37 cellular contexts compared by ENCODE assay signal in genomic region chr13:108629988-108630387, GRCh38. TPM values are rescaled to one million over a fixed set of nuclear protein-coding genes. Genes with fewer than 3 reads are reported as not detected.
"Had no signal": no experiment of that assay in that cellular context is flagged by ENCODE, and none has a peak within 500 bp of the region (broad histone marks: within the 10 kb centered on the region; RNA-seq: fewer than 3 reads in every experiment).

No MANE protein-coding gene starts in this region.

- ATAC-seq: activated naive CD4-positive, alpha-beta T cell treated with anti-CD3 and anti-CD28 coated beads, Interleukin-2, amount 50 U/mL, for 72 hours; activated naive CD8-positive, alpha-beta T cell treated with anti-CD3 and anti-CD28 coated beads, Interleukin-2, amount 50 U/mL, for 24 hours; activated T-cell treated with anti-CD3 and anti-CD28 coated beads, Interleukin-2, amount 50 U/mL, for 4 hours; activated T-cell treated with anti-CD3 and anti-CD28 coated beads, Interleukin-2, amount 50 U/mL, for 72 hours; activated T-helper 17 cell treated with anti-CD3 and anti-CD28 coated beads, Interleukin-2, amount 50 U/mL, for 72 hours; body of pancreas had no signal

- H3K36me3 ChIP-seq: adrenal gland, ascending aorta, brain microvascular endothelial cell, breast epithelium, cardiac muscle cell had no signal

- H3K9me3 ChIP-seq: adrenal gland, ascending aorta had no signal

- H3K4me1 Mint-ChIP-seq: activated naive CD4-positive, alpha-beta T cell treated with anti-CD3 and anti-CD28 coated beads, Interleukin-2, amount 10 ng/mL, durations not matched to agents 7 days and 5 days; activated naive CD4-positive, alpha-beta T cell treated with anti-CD3 and anti-CD28 coated beads, Interleukin-2, amount 50 U/mL, for 24 hours; activated naive CD8-positive, alpha-beta T cell treated with anti-CD3 and anti-CD28 coated beads for 36 hours; activated naive CD8-positive, alpha-beta T cell treated with anti-CD3 and anti-CD28 coated beads, Interleukin-2, amount 10 ng/mL, durations not matched to agents 7 days and 5 days; activated naive CD8-positive, alpha-beta T cell treated with anti-CD3 and anti-CD28 coated beads, Interleukin-2, amount 50 U/mL, for 24 hours; activated T-helper 17 cell treated with anti-CD3 and anti-CD28 coated beads, Interleukin-2, amount 50 U/mL, for 72 hours had no signal

- H3K27ac Mint-ChIP-seq: activated naive CD4-positive, alpha-beta T cell treated with anti-CD3 and anti-CD28 coated beads for 36 hours; activated naive CD4-positive, alpha-beta T cell treated with anti-CD3 and anti-CD28 coated beads, Interleukin-2, amount 50 U/mL, for 24 hours; activated naive CD4-positive, alpha-beta T cell treated with anti-CD3 and anti-CD28 coated beads, Interleukin-2, amount 50 U/mL, for 72 hours; activated naive CD8-positive, alpha-beta T cell; activated naive CD8-positive, alpha-beta T cell treated with anti-CD3 and anti-CD28 coated beads for 36 hours; activated naive CD8-positive, alpha-beta T cell treated with anti-CD3 and anti-CD28 coated beads, Interleukin-2, amount 10 ng/mL, durations not matched to agents 7 days and 5 days; activated naive CD8-positive, alpha-beta T cell treated with anti-CD3 and anti-CD28 coated beads, Interleukin-2, amount 50 U/mL, for 24 hours; activated T-cell treated with anti-CD3 and anti-CD28 coated beads, Interleukin-2, amount 50 U/mL, for 24 hours; activated T-cell treated with anti-CD3 and anti-CD28 coated beads, Interleukin-2, amount 50 U/mL, for 72 hours; activated T-helper 1 cell treated with anti-CD3 and anti-CD28 coated beads, Interleukin-12 subunit alpha, Interleukin-12 subunit beta, Interleukin-2, Interleukin-4 antibody, amounts not matched to agents 30 ng/mL and 10 ng/mL and 1 ng/mL, durations not matched to agents 14 hours and 24 hours and 36 hours; activated T-helper 17 cell treated with anti-CD3 and anti-CD28 coated beads, Interleukin-2, amount 50 U/mL, for 72 hours; activated T-helper 2 cell treated with anti-CD3 and anti-CD28 coated beads, Interferon-gamma antibody, Interleukin-2, Interleukin-4, amounts not matched to agents 10 μg/mL and 5 μg/mL and 100 μg/mL, durations not matched to agents 14 hours and 24 hours and 36 hours had no signal

- FAIRE-seq: astrocyte, bronchial epithelial cell had no signal

- H3K4me1 ChIP-seq: adrenal gland, ascending aorta, body of pancreas, breast epithelium had no signal

- H3K27ac ChIP-seq: adrenal gland, ascending aorta, body of pancreas, brain microvascular endothelial cell, breast epithelium, cardiac muscle cell had no signal

- H3K36me3 Mint-ChIP-seq: activated naive CD4-positive, alpha-beta T cell treated with anti-CD3 and anti-CD28 coated beads, Interleukin-2, amount 10 ng/mL, durations not matched to agents 7 days and 5 days; activated naive CD4-positive, alpha-beta T cell treated with anti-CD3 and anti-CD28 coated beads, Interleukin-2, amount 50 U/mL, for 24 hours; activated naive CD4-positive, alpha-beta T cell treated with anti-CD3 and anti-CD28 coated beads, Interleukin-2, amount 50 U/mL, for 72 hours; activated naive CD8-positive, alpha-beta T cell; activated naive CD8-positive, alpha-beta T cell treated with anti-CD3 and anti-CD28 coated beads for 36 hours; activated naive CD8-positive, alpha-beta T cell treated with anti-CD3 and anti-CD28 coated beads, Interleukin-2, amount 10 ng/mL, durations not matched to agents 7 days and 5 days had no signal

- H3K4me3 Mint-ChIP-seq: activated naive CD4-positive, alpha-beta T cell treated with anti-CD3 and anti-CD28 coated beads for 36 hours; activated naive CD4-positive, alpha-beta T cell treated with anti-CD3 and anti-CD28 coated beads, Interleukin-2, amount 10 ng/mL, durations not matched to agents 7 days and 5 days; activated naive CD4-positive, alpha-beta T cell treated with anti-CD3 and anti-CD28 coated beads, Interleukin-2, amount 50 U/mL, for 24 hours; activated naive CD8-positive, alpha-beta T cell; activated naive CD8-positive, alpha-beta T cell treated with anti-CD3 and anti-CD28 coated beads for 36 hours; activated naive CD8-positive, alpha-beta T cell treated with anti-CD3 and anti-CD28 coated beads, Interleukin-2, amount 10 ng/mL, durations not matched to agents 7 days and 5 days; activated naive CD8-positive, alpha-beta T cell treated with anti-CD3 and anti-CD28 coated beads, Interleukin-2, amount 50 U/mL, for 24 hours; activated T-cell treated with anti-CD3 and anti-CD28 coated beads, Interleukin-2, amount 50 U/mL, for 24 hours; activated T-cell treated with anti-CD3 and anti-CD28 coated beads, Interleukin-2, amount 50 U/mL, for 4 hours; activated T-cell treated with anti-CD3 and anti-CD28 coated beads, Interleukin-2, amount 50 U/mL, for 72 hours; activated T-helper 1 cell treated with anti-CD3 and anti-CD28 coated beads, Interleukin-12 subunit alpha, Interleukin-12 subunit beta, Interleukin-2, Interleukin-4 antibody, amounts not matched to agents 30 ng/mL and 10 ng/mL and 1 ng/mL, durations not matched to agents 14 hours and 24 hours and 36 hours; activated T-helper 17 cell treated with anti-CD3 and anti-CD28 coated beads, Interleukin-2, amount 50 U/mL, for 72 hours; central memory CD8-positive, alpha-beta T cell had no signal

- H3K27me3 Mint-ChIP-seq: activated naive CD4-positive, alpha-beta T cell treated with anti-CD3 and anti-CD28 coated beads, Interleukin-2, amount 10 ng/mL, durations not matched to agents 7 days and 5 days; activated naive CD8-positive, alpha-beta T cell; activated naive CD8-positive, alpha-beta T cell treated with anti-CD3 and anti-CD28 coated beads for 36 hours; activated naive CD8-positive, alpha-beta T cell treated with anti-CD3 and anti-CD28 coated beads, Interleukin-2, amount 10 ng/mL, durations not matched to agents 7 days and 5 days; activated naive CD8-positive, alpha-beta T cell treated with anti-CD3 and anti-CD28 coated beads, Interleukin-2, amount 50 U/mL, for 24 hours; activated T-cell treated with anti-CD3 and anti-CD28 coated beads, Interleukin-2, amount 50 U/mL, for 24 hours; activated T-helper 17 cell treated with anti-CD3 and anti-CD28 coated beads, Interleukin-2, amount 50 U/mL, for 72 hours; central memory CD8-positive, alpha-beta T cell had no signal

- DNase-seq: activated effector memory CD4-positive, alpha-beta T cell treated with anti-CD3 and anti-CD28 coated beads, Interleukin-2, amount 50 U/mL, for 16 hours; activated effector memory CD4-positive, alpha-beta T cell treated with Interleukin-2 at 50 U/mL for 16 hours; activated gamma-delta T cell; activated gamma-delta T cell treated with Interleukin-2 at 50 U/mL for 16 hours; activated naive CD4-positive, alpha-beta T cell; activated naive CD4-positive, alpha-beta T cell treated with anti-CD3 and anti-CD28 coated beads for 36 hours; activated naive CD4-positive, alpha-beta T cell treated with anti-CD3 and anti-CD28 coated beads, Interleukin-2, amount 10 ng/mL, durations not matched to agents 7 days and 5 days; activated naive CD4-positive, alpha-beta T cell treated with anti-CD3 and anti-CD28 coated beads, Interleukin-2, amount 50 U/mL, for 16 hours; activated naive CD4-positive, alpha-beta T cell treated with Interleukin-2 at 50 U/mL for 16 hours; activated naive CD8-positive, alpha-beta T cell treated with anti-CD3 and anti-CD28 coated beads for 36 hours; activated naive CD8-positive, alpha-beta T cell treated with anti-CD3 and anti-CD28 coated beads, Interleukin-2, amount 10 ng/mL, durations not matched to agents 7 days and 5 days; activated naive CD8-positive, alpha-beta T cell treated with anti-CD3 and anti-CD28 coated beads, Interleukin-2, amount 50 U/mL, for 24 hours; activated T-cell treated with anti-CD3 and anti-CD28 coated beads for 4 hours; activated T-cell treated with anti-CD3 and anti-CD28 coated beads, Interleukin-2, amount 50 U/mL, for 1 hour; activated T-cell treated with anti-CD3 and anti-CD28 coated beads, Interleukin-2, amount 50 U/mL, for 24 hours; activated T-cell treated with anti-CD3 and anti-CD28 coated beads, Interleukin-2, amount 50 U/mL, for 4 hours; activated T-cell treated with anti-CD3 and anti-CD28 coated beads, Interleukin-2, amount 50 U/mL, for 48 hours; activated T-cell treated with anti-CD3 and anti-CD28 coated beads, Interleukin-2, amount 50 U/mL, for 72 hours; adrenal gland; amniotic stem cell; aorta; body of pancreas; brain microvascular endothelial cell; central memory CD4-positive, alpha-beta T cell; cerebellar nuclear complex had no signal

- H3K4me3 ChIP-seq: adrenal gland, ascending aorta, body of pancreas, breast epithelium, cardiac muscle cell had no signal

- H3K9me3 Mint-ChIP-seq: activated naive CD8-positive, alpha-beta T cell treated with anti-CD3 and anti-CD28 coated beads, Interleukin-2, amount 10 ng/mL, durations not matched to agents 7 days and 5 days; activated T-helper 1 cell treated with anti-CD3 and anti-CD28 coated beads, Interleukin-12 subunit alpha, Interleukin-12 subunit beta, Interleukin-2, Interleukin-4 antibody, amounts not matched to agents 30 ng/mL and 10 ng/mL and 1 ng/mL, durations not matched to agents 14 hours and 24 hours and 36 hours; activated T-helper 2 cell treated with anti-CD3 and anti-CD28 coated beads, Interferon-gamma antibody, Interleukin-2, Interleukin-4, amounts not matched to agents 10 μg/mL and 5 μg/mL and 100 μg/mL, durations not matched to agents 14 hours and 24 hours and 36 hours had no signal

- H3K27me3 ChIP-seq: adrenal gland, ascending aorta, body of pancreas, brain microvascular endothelial cell, breast epithelium, cardiac muscle cell had no signal

RNA-seq across cellular contexts. Expression of gene MYO16, which starts 0.6 kb away (rescaled TPM):
- total RNA-seq: activated naive CD4-positive, alpha-beta T cell treated with anti-CD3 and anti-CD28 coated beads for 36 hours; activated naive CD4-positive, alpha-beta T cell treated with anti-CD3 and anti-CD28 coated beads, Interleukin-2, amount 50 U/mL, for 72 hours; activated naive CD8-positive, alpha-beta T cell treated with anti-CD3 and anti-CD28 coated beads for 36 hours; activated T-cell treated with anti-CD3 and anti-CD28 coated beads, Interleukin-2, amount 50 U/mL, for 72 hours; activated T-helper 1 cell treated with anti-CD3 and anti-CD28 coated beads, Interleukin-12 subunit alpha, Interleukin-12 subunit beta, Interleukin-2, Interleukin-4 antibody, amounts not matched to agents 30 ng/mL and 10 ng/mL and 1 ng/mL, durations not matched to agents 14 hours and 24 hours and 36 hours; activated T-helper 17 cell treated with anti-CD3 and anti-CD28 coated beads, Interleukin-2, amount 50 U/mL, for 72 hours; activated T-helper 2 cell treated with anti-CD3 and anti-CD28 coated beads, Interferon-gamma antibody, Interleukin-2, Interleukin-4, amounts not matched to agents 10 μg/mL and 5 μg/mL and 100 μg/mL, durations not matched to agents 14 hours and 24 hours and 36 hours; ascending aorta; bronchial epithelial cell had no signal
- polyA plus RNA-seq: aorta had no signal
